ENCODE assay signal across 15 cellular contexts in genomic region chr17:43410557-43411368, GRCh38. TPM values are rescaled to one million over a fixed set of nuclear protein-coding genes. Genes with fewer than 3 reads are reported as not detected.
DNase-seq lines count a peak whose midpoint lies in the region; ATAC-seq, FAIRE-seq and TF ChIP-seq lines count a peak whose summit lies in the region.
"Had no signal": no experiment of that assay in that cellular context is flagged by ENCODE, and none has a peak within 500 bp of the region (broad histone marks: within the 10 kb centered on the region; RNA-seq: fewer than 3 reads in every experiment).

No MANE protein-coding gene starts in this region.

- H3K4me1 ChIP-seq in HEK293 (ENCODE audit: control insufficient read depth, insufficient read depth, low read length) (peaks cover 3% of the 10 kb centered on the region; the same call in 1 of the 2 replicates), astrocyte (ENCODE audit: insufficient read depth, low read length) (peaks cover 24% of the 10 kb centered on the region), right cardiac atrium (ENCODE audit: control insufficient read depth, insufficient read depth, low read length) (peaks cover 14% of the 10 kb centered on the region)

- intact Hi-C loops in right cardiac atrium (cut with DNase I): no loop called here

- no peak overlapping the region for H3K9ac ChIP-seq in astrocyte (ENCODE audit: low read length)

- DNase-seq in astrocyte (ENCODE audit: low read depth) (no peak), right cardiac atrium (peak in 2 of 3 donors; percentile 54 to 78), renal cortical epithelial cell (ENCODE audit: low read depth) (peak; percentile 21), NCI-H2029 treated with DMSO at 0.1 percent for 48 hours (lab: John Stamatoyannopoulos, UW) (no peak), GM19239 (ENCODE audit: insufficient read length, low spot score) (no peak)
- DNase-seq: foreskin keratinocyte, NCI-H187 treated with DMSO at 0.1 percent for 48 hours, nephron progenitor cell had no signal

- H3K27me3 ChIP-seq in astrocyte (ENCODE audit: insufficient read depth, low read length) (no peaks in the 10 kb centered on the region), right cardiac atrium (ENCODE audit: control insufficient read depth, insufficient read depth) (no peaks in the 10 kb centered on the region)
- H3K27me3 ChIP-seq: foreskin keratinocyte, SJSA1 had no signal

- H3K27ac Mint-ChIP-seq in astrocyte (ENCODE audit: unreplicated experiment): peak overlapping the region; percentile 34

- 52% methylated on average over 6 of the region's 6 CpGs for WGBS in right cardiac atrium

- H2AFZ ChIP-seq in astrocyte (ENCODE audit: low read depth, low read length): no peak overlapping the region

- no peaks in the 10 kb centered on the region for H3K9me3 ChIP-seq in HEK293 (ENCODE audit: control insufficient read depth, insufficient read depth, low read depth, low read length)
- H3K9me3 ChIP-seq in astrocyte (ENCODE audit: insufficient read depth, low read depth, low read length): no peaks in the 10 kb centered on the region
- H3K9me3 ChIP-seq in right cardiac atrium (ENCODE audit: control insufficient read depth, low read length): no peaks in the 10 kb centered on the region
- H3K9me3 ChIP-seq: SJSA1, thoracic aorta had no signal

- H3K79me2 ChIP-seq in astrocyte (ENCODE audit: insufficient read depth, low read length): no peaks in the 10 kb centered on the region

- H3K4me1 Mint-ChIP-seq in astrocyte (ENCODE audit: low read depth, unreplicated experiment): peaks cover 45% of the 10 kb centered on the region

- no peaks in the 10 kb centered on the region for H4K20me1 ChIP-seq in astrocyte (ENCODE audit: insufficient read depth, low read length)

- no peak overlapping the region for H3K4me3 Mint-ChIP-seq in astrocyte (ENCODE audit: unreplicated experiment)
- H3K4me3 Mint-ChIP-seq: nephron progenitor cell had no signal

- CTCF ChIA-PET in HEK293 (lab: Yijun Ruan, JAX): interaction anchor here (0.7 to 2.4 kb wide), 4 partner anchors 12 to 73 kb away, joined by 3 to 13 read pairs (median 4); partner anchors contain the start of genes ARL4D and DHX8

- peaks cover 3% of the 10 kb centered on the region for H3K27me3 Mint-ChIP-seq in astrocyte (ENCODE audit: low read depth, unreplicated experiment)

- TF ChIP-seq CTCF in HEK293 (tag by site-specific recombination; IDR thresholded peaks at IDR 0.05) (no peak), astrocyte (IDR thresholded peaks at IDR 0.05; ENCODE audit: insufficient read depth, low read depth, low read length) (no peak)

- H3K27ac ChIP-seq in HEK293 (ENCODE audit: extremely low read depth, low read depth, low read length) (no peak overlapping the region), astrocyte (ENCODE audit: low read depth, low read length) (no peak overlapping the region), right cardiac atrium (ENCODE audit: low read length) (peak overlapping the region; percentile 42)
- H3K27ac ChIP-seq: foreskin keratinocyte, SJSA1, thoracic aorta had no signal

- ATAC-seq in right cardiac atrium (peak; percentile 70 to 89), HG02938 (IDR thresholded peaks at IDR 0.05; ENCODE audit: unreplicated experiment) (no peak), HG02759 (IDR thresholded peaks at IDR 0.05; ENCODE audit: unreplicated experiment) (no peak)
- ATAC-seq: foreskin keratinocyte had no signal

- no peaks in the 10 kb centered on the region for H3K36me3 Mint-ChIP-seq in astrocyte (ENCODE audit: low read depth, unreplicated experiment)

- no peaks in the 10 kb centered on the region for H3K36me3 ChIP-seq in HEK293 (ENCODE audit: control insufficient read depth in 2 of 2, insufficient read depth in 1 of 2, low read length in 2 of 2)
- H3K36me3 ChIP-seq in astrocyte (ENCODE audit: insufficient read depth, low read length): no peaks in the 10 kb centered on the region
- H3K36me3 ChIP-seq: SJSA1, thoracic aorta had no signal

- no peaks in the 10 kb centered on the region for H3K9me3 Mint-ChIP-seq in astrocyte (ENCODE audit: unreplicated experiment)

- POLR2A ChIA-PET in HEK293 (lab: Yijun Ruan, JAX): interaction anchor here (0.6 to 5.5 kb wide), 4 partner anchors 8 to 73 kb away, joined by 3 to 38 read pairs (median 4); partner anchors contain the start of genes ARL4D and DHX8

- FAIRE-seq in astrocyte (lab: Jason Lieb, UNC) (no peak), GM19239 (lab: Jason Lieb, UNC) (no peak)

- H3K4me2 ChIP-seq in astrocyte (ENCODE audit: low read length): no peak overlapping the region

- H3K4me3 ChIP-seq in HEK293 (ENCODE audit: low read depth, low read length): no peak overlapping the region
- no peak overlapping the region for H3K4me3 ChIP-seq in astrocyte (ENCODE audit: insufficient read depth, low read depth, low read length)
- no peak overlapping the region for H3K4me3 ChIP-seq in right cardiac atrium (ENCODE audit: low read length)
- H3K4me3 ChIP-seq: coronary artery, SJSA1, smooth muscle cell, thoracic aorta had no signal

TF ChIP-seq in HEK293, 187 proteins besides CTCF, POLR2A, EP300 and RAD21:
- TF ChIP-seq ZNF121 (tag by site-specific recombination; IDR thresholded peaks at IDR 0.05) (peak; percentile 33; the same call in 1 of the 2 replicates), ZNF518A (tag by site-specific recombination; conservative IDR thresholded peaks at IDR 0.05; ENCODE audit: low read depth) (no peak), KLF1 (tag by site-specific recombination; IDR thresholded peaks at IDR 0.05) (0 out of 2 replicates have a peak, but pooled peaks have one; percentile 27), ZNF140 (tag by site-specific recombination; IDR thresholded peaks at IDR 0.05) (no peak), ZNF707 (tag by site-specific recombination; IDR thresholded peaks at IDR 0.05) (no peak), ZSCAN23 (tag by site-specific recombination; IDR thresholded peaks at IDR 0.05) (no peak), ZBTB20 (tag by site-specific recombination; IDR thresholded peaks at IDR 0.05) (peak; percentile 60), SALL2 (tag by site-specific recombination; IDR thresholded peaks at IDR 0.05; ENCODE audit: borderline replicate concordance) (no peak)
- TF ChIP-seq, protein P1, sequence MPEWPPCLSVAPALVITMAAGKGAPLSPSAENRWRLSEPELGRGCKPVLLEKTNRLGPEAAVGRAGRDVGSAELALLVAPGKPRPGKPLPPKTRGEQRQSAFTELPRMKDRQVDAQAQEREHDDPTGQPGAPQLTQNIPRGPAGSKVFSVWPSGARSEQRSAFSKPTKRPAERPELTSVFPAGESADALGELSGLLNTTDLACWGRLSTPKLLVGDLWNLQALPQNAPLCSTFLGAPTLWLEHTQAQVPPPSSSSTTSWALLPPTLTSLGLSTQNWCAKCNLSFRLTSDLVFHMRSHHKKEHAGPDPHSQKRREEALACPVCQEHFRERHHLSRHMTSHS (tag by site-specific recombination; IDR thresholded peaks at IDR 0.05): no peak
- TF ChIP-seq, protein P2, sequence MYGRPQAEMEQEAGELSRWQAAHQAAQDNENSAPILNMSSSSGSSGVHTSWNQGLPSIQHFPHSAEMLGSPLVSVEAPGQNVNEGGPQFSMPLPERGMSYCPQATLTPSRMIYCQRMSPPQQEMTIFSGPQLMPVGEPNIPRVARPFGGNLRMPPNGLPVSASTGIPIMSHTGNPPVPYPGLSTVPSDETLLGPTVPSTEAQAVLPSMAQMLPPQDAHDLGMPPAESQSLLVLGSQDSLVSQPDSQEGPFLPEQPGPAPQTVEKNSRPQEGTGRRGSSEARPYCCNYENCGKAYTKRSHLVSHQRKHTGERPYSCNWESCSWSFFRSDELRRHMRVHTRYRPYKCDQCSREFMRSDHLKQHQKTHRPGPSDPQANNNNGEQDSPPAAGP (tag by site-specific recombination; IDR thresholded peaks at IDR 0.05): no peak

RNA-seq across cellular contexts. Expression of gene ARL4D, which starts 12.0 kb away (rescaled TPM):
- total RNA-seq in astrocyte (19.7 and 26.3 TPM in 2 replicates), right cardiac atrium (10 to 100 TPM; 10.8 to 24.5 (median 18.0) TPM), renal cortical epithelial cell (17.2 and 26.5 TPM in 2 replicates)
- 13.0 TPM for polyA plus RNA-seq in right cardiac atrium

Comparison
In these comparisons a context has a peak if more than half of its experiments do, and no peak if none do; other contexts are left out.
1. DNase-seq: peak in right cardiac atrium (2 of 3) and renal cortical epithelial cell (single experiment); none in astrocyte (single experiment), NCI-H2029 treated with DMSO at 0.1 percent for 48 hours (single experiment) and GM19239 (single experiment).
2. ATAC-seq: peak in right cardiac atrium (2 of 2); none in HG02938 (single experiment) and HG02759 (single experiment).